In genomic region chr22:48492371-48493320, GRCh38 we compare ENCODE assay signal across 9 cellular contexts.
A peak's percentile ranks its signal among the peaks of the same experiment; 100 is the strongest.
DNase-seq lines count a peak whose midpoint lies in the region; ATAC-seq and TF ChIP-seq lines count a peak whose summit lies in the region.
"Had no signal": no experiment of that assay in that cellular context is flagged by ENCODE, and none has a peak within 500 bp of the region (broad histone marks: within the 10 kb centered on the region; RNA-seq: fewer than 3 reads in every experiment).

No MANE protein-coding gene starts in this region.

- no peak overlapping the region for H3K27ac ChIP-seq in RWPE2 (ENCODE audit: poor library complexity, severe bottlenecking)

- H3K27me3 ChIP-seq in RWPE2 (ENCODE audit: insufficient read depth, poor library complexity, severe bottlenecking) = peaks cover 31% of the 10 kb centered on the region

- no peaks in the 10 kb centered on the region for H3K9me3 ChIP-seq in RWPE2 (ENCODE audit: severe bottlenecking)

- H3K4me3 ChIP-seq in RWPE2 (ENCODE audit: severe bottlenecking) (no peak overlapping the region), lower leg skin (ENCODE audit: low read depth, poor library complexity, severe bottlenecking) (no peak overlapping the region)

- H3K36me3 ChIP-seq in RWPE2 (ENCODE audit: low read depth) = no peaks in the 10 kb centered on the region

- WGBS in lower leg skin, 2 donors = 37 to 40% methylated on average over 19 of the region's 19 CpGs

- DNase-seq in NCI-H2107 treated with DMSO at 0.1 percent for 48 hours (lab: John Stamatoyannopoulos, UW; ENCODE audit: unreplicated experiment) = peak; percentile 26
- DNase-seq in NCI-H2107 (lab: John Stamatoyannopoulos, UW) = no peak
- peak; percentile 58 to 75 for DNase-seq in Kasumi-1 (lab: John Stamatoyannopoulos, UW)
- DNase-seq in RWPE2 (ENCODE audit: low spot score) = no peak
- peak; percentile 72 for DNase-seq in dedifferentiated amniotic fluid mesenchymal stem cell (ENCODE audit: extremely low spot score)
- DNase-seq in lower leg skin (ENCODE audit: low spot score in 2 of 2) = peak; percentile 54 to 90
- peak; percentile 90 for DNase-seq in superior temporal gyrus (ENCODE audit: extremely low spot score)

- no peak for TF ChIP-seq POLR2A in lower leg skin (IDR thresholded peaks at IDR 0.05)

- no peaks in the 10 kb centered on the region for H3K4me1 ChIP-seq in RWPE2 (ENCODE audit: insufficient read depth, poor library complexity, severe bottlenecking)

- TF ChIP-seq CTCF in RWPE2 (IDR thresholded peaks at IDR 0.05; ENCODE audit: poor library complexity, severe bottlenecking) (peak; percentile 80), lower leg skin (IDR thresholded peaks at IDR 0.05) (peak in 1 of 3 donors; percentile 23)

- intact Hi-C loops in lower leg skin (cut with DNase I; ENCODE audit: low total_unique reads) = no loop called here

- ATAC-seq in RWPE2 (ENCODE audit: low read depth) (peak; percentile 62; the same call in 2 of the 3 replicates), GM18867 (IDR thresholded peaks at IDR 0.05; ENCODE audit: unreplicated experiment) (no peak)
- ATAC-seq: CD8-positive, alpha-beta T cell had no signal

Comparison
In these comparisons a context has a peak if more than half of its experiments do, and no peak if none do; other contexts are left out.
1. DNase-seq: peak in NCI-H2107 treated with DMSO at 0.1 percent for 48 hours (single experiment), Kasumi-1 (2 of 2), dedifferentiated amniotic fluid mesenchymal stem cell (single experiment), lower leg skin (2 of 2) and superior temporal gyrus (single experiment); none in NCI-H2107 (single experiment) and RWPE2 (single experiment).